Comparison of ENCODE assay signal across 10 cellular contexts in genomic region chr14:71363961-71364360, GRCh38. TPM values are rescaled to one million over a fixed set of nuclear protein-coding genes. Genes with fewer than 3 reads are reported as not detected.
A peak's percentile ranks its signal among the peaks of the same experiment; 100 is the strongest.
DNase-seq lines count a peak whose midpoint lies in the region; ATAC-seq and TF ChIP-seq lines count a peak whose summit lies in the region.
"Had no signal": no experiment of that assay in that cellular context is flagged by ENCODE, and none has a peak within 500 bp of the region (broad histone marks: within the 10 kb centered on the region; RNA-seq: fewer than 3 reads in every experiment).

No MANE protein-coding gene starts in this region.

- no peaks in the 10 kb centered on the region for H3K36me3 ChIP-seq in CD4-positive, CD25-positive, alpha-beta regulatory T cell (ENCODE audit: control insufficient read depth, insufficient read depth, low read length)
- no peaks in the 10 kb centered on the region for H3K36me3 ChIP-seq in WERI-Rb-1
- H3K36me3 ChIP-seq in skeletal muscle tissue (ENCODE audit: control insufficient read depth in 3 of 3, insufficient read depth in 3 of 3, low read length in 3 of 3) = no peaks in the 10 kb centered on the region
- H3K36me3 ChIP-seq in ovary = no peaks in the 10 kb centered on the region

- peaks cover 34 to 45% (median 41%) of the 10 kb centered on the region in 4 donors for H3K4me1 Mint-ChIP-seq in CD4-positive, CD25-positive, alpha-beta regulatory T cell

- no peak overlapping the region for H3K27ac ChIP-seq in CD4-positive, CD25-positive, alpha-beta regulatory T cell (ENCODE audit: insufficient read depth, low read length, poor library complexity, severe bottlenecking)
- H3K27ac ChIP-seq in WERI-Rb-1 (peak overlapping the region; percentile 77), skeletal muscle tissue (ENCODE audit: low read depth, low read length) (peak overlapping the region; percentile 15), ovary (peak overlapping the region in 1 of 2 donors; percentile 30)

- ATAC-seq in CD4-positive, CD25-positive, alpha-beta regulatory T cell (ENCODE audit: low read depth in 2 of 2) = no peak

- H3K27ac Mint-ChIP-seq in CD4-positive, CD25-positive, alpha-beta regulatory T cell = peak overlapping the region; percentile 66 to 89 (median 70)
- H3K27ac Mint-ChIP-seq: T-helper 1 cell treated with Interleukin-12 subunit alpha and Interleukin-12 subunit beta and Interleukin-4 antibody, amounts not matched to agents 30 μg/mL and 1 μg/mL, for 36 hours had no signal

- TF ChIP-seq EP300 in ovary (IDR thresholded peaks at IDR 0.05) = no peak

- H3K9me3 ChIP-seq in CD4-positive, CD25-positive, alpha-beta regulatory T cell (ENCODE audit: control insufficient read depth in 2 of 2, low read length in 2 of 2) = no peaks in the 10 kb centered on the region
- no peaks in the 10 kb centered on the region for H3K9me3 ChIP-seq in WERI-Rb-1 (ENCODE audit: severe bottlenecking)
- H3K9me3 ChIP-seq in skeletal muscle tissue (ENCODE audit: control insufficient read depth in 3 of 3, low read length in 3 of 3) = no peaks in the 10 kb centered on the region
- H3K9me3 ChIP-seq in ovary = no peaks in the 10 kb centered on the region

- no peaks in the 10 kb centered on the region for H3K27me3 ChIP-seq in CD4-positive, CD25-positive, alpha-beta regulatory T cell (ENCODE audit: control insufficient read depth, insufficient read depth, low read length)
- H3K27me3 ChIP-seq in WERI-Rb-1 (ENCODE audit: insufficient read depth, low read depth, severe bottlenecking) (no peaks in the 10 kb centered on the region), skeletal muscle tissue (ENCODE audit: control insufficient read depth in 3 of 3, insufficient read depth in 3 of 3, low read length in 3 of 3) (no peaks in the 10 kb centered on the region), ovary (no peaks in the 10 kb centered on the region)

- H3K4me1 ChIP-seq in CD4-positive, CD25-positive, alpha-beta regulatory T cell (ENCODE audit: control insufficient read depth, insufficient read depth, low read length, poor library complexity, severe bottlenecking) = no peaks in the 10 kb centered on the region
- no peaks in the 10 kb centered on the region for H3K4me1 ChIP-seq in skeletal muscle tissue (ENCODE audit: control insufficient read depth in 3 of 3, insufficient read depth in 3 of 3, low read length in 3 of 3)
- H3K4me1 ChIP-seq in ovary (ENCODE audit: insufficient read depth) = peaks cover 10% of the 10 kb centered on the region

- no peak for DNase-seq in CD4-positive, CD25-positive, alpha-beta regulatory T cell
- no peak for DNase-seq in WERI-Rb-1
- DNase-seq in fibroblast of the aortic adventitia (ENCODE audit: low read depth) = peak; percentile 90
- DNase-seq in NCI-H446 (lab: John Stamatoyannopoulos, UW) = no peak
- DNase-seq in ovary = no peak
- no peak for DNase-seq in kidney glomerular epithelial cell (lab: John Stamatoyannopoulos, UW)
- no peak for DNase-seq in NCI-H1105 treated with DMSO at 0.1 percent for 48 hours (lab: John Stamatoyannopoulos, UW)
- DNase-seq: DMS 273 treated with DMSO at 0.1 percent for 48 hours had no signal

- H3K4me3 Mint-ChIP-seq in CD4-positive, CD25-positive, alpha-beta regulatory T cell = no peak overlapping the region
- H3K4me3 Mint-ChIP-seq: T-helper 1 cell treated with Interleukin-12 subunit alpha and Interleukin-12 subunit beta and Interleukin-4 antibody, amounts not matched to agents 30 μg/mL and 1 μg/mL, for 36 hours had no signal

- no peak overlapping the region for H3K9ac ChIP-seq in skeletal muscle tissue (ENCODE audit: low read depth in 1 of 3, low read length in 3 of 3)

- TF ChIP-seq POLR2A in ovary (IDR thresholded peaks at IDR 0.05) = no peak

- intact Hi-C loops in ovary (cut with DNase I) = no loop called here

- H3K9me3 Mint-ChIP-seq in CD4-positive, CD25-positive, alpha-beta regulatory T cell = peaks cover 0 to 10% (median 0%) of the 10 kb centered on the region in 7 donors

- H3K36me3 Mint-ChIP-seq in CD4-positive, CD25-positive, alpha-beta regulatory T cell = peaks cover 3% of the 10 kb centered on the region

- TF ChIP-seq CTCF in WERI-Rb-1 (IDR thresholded peaks at IDR 0.05; ENCODE audit: low read depth, low read length) = no peak
- TF ChIP-seq CTCF in fibroblast of the aortic adventitia (IDR thresholded peaks at IDR 0.05; ENCODE audit: insufficient read depth, low read length) = no peak
- TF ChIP-seq CTCF in ovary (IDR thresholded peaks at IDR 0.05) = no peak

- WGBS in ovary, 3 donors = 19 to 29% (median 26%) methylated on average over 3 of the region's 3 CpGs

- no peak overlapping the region for H3K4me3 ChIP-seq in CD4-positive, CD25-positive, alpha-beta regulatory T cell (ENCODE audit: low read depth, low read length)
- H3K4me3 ChIP-seq in WERI-Rb-1 (ENCODE audit: low read depth, low read length) (no peak overlapping the region), fibroblast of the aortic adventitia (ENCODE audit: low read depth, low read length) (no peak overlapping the region), skeletal muscle tissue (ENCODE audit: low read length in 3 of 3) (no peak overlapping the region), ovary (no peak overlapping the region)

- H3K27me3 Mint-ChIP-seq in CD4-positive, CD25-positive, alpha-beta regulatory T cell = no peaks in the 10 kb centered on the region

RNA-seq across cellular contexts. Expression of gene SIPA1L1, which starts 43.7 kb away (rescaled TPM):
- 45.6 TPM for total RNA-seq in CD4-positive, CD25-positive, alpha-beta regulatory T cell
- polyA plus RNA-seq in CD4-positive, CD25-positive, alpha-beta regulatory T cell = 10 to 100 TPM; 11.0 to 12.6 (median 11.8) TPM
- total RNA-seq in fibroblast of the aortic adventitia (ENCODE audit: low replicate concordance) = 35.1 and 41.0 TPM in 2 replicates
- total RNA-seq in skeletal muscle tissue = 11.5 TPM
- 10 to 100 TPM in 6 of 7 donors, 1 to 10 TPM in 1; 8.7 to 60.5 (median 18.9) TPM for total RNA-seq in ovary
- 10 to 100 TPM in 1 of 2 donors, 1 to 10 TPM in 1; 7.3 to 61.7 TPM for polyA plus RNA-seq in ovary
